ENCODE assay signal across 8 cellular contexts in genomic region chr13:31846182-31846938, GRCh38.
DNase-seq lines count a peak whose midpoint lies in the region; ATAC-seq and TF ChIP-seq lines count a peak whose summit lies in the region.

No MANE protein-coding gene starts in this region.

- 0 to 1% methylated on average over 74 of the region's 74 CpGs for WGBS in ectodermal cell, 2 experiments

- H3K27me3 ChIP-seq in BJ (ENCODE audit: control insufficient read depth, insufficient read depth, low read length) (peaks cover 14% of the 10 kb centered on the region), ectodermal cell (ENCODE audit: control insufficient read depth, insufficient read depth, low read length, poor library complexity, severe bottlenecking) (peaks cover 73% of the 10 kb centered on the region), lower lobe of right lung (ENCODE audit: low read depth) (no peaks in the 10 kb centered on the region)

- no peaks in the 10 kb centered on the region for H3K4me1 ChIP-seq in ectodermal cell (ENCODE audit: control insufficient read depth, insufficient read depth, low read length)
- peaks cover 21% of the 10 kb centered on the region for H3K4me1 ChIP-seq in lower lobe of right lung

- ATAC-seq in GM19328 (IDR thresholded peaks at IDR 0.05; ENCODE audit: unreplicated experiment): peak; percentile 99
- ATAC-seq in HG03442 (IDR thresholded peaks at IDR 0.05; ENCODE audit: unreplicated experiment): peak; percentile 99
- ATAC-seq in lower lobe of right lung: peak; percentile 99 to 100

- H3K36me3 ChIP-seq in BJ (ENCODE audit: control insufficient read depth, insufficient read depth, low read length) (no peaks in the 10 kb centered on the region), ectodermal cell (ENCODE audit: control insufficient read depth, insufficient read depth, low read length) (no peaks in the 10 kb centered on the region), lower lobe of right lung (no peaks in the 10 kb centered on the region)

- H3K27ac ChIP-seq in ectodermal cell (ENCODE audit: insufficient read depth, low read depth, low read length, poor library complexity, severe bottlenecking) (no peak overlapping the region), lower lobe of right lung (peak overlapping the region; percentile 84)

- TF ChIP-seq CTCF in BJ (IDR thresholded peaks at IDR 0.05; ENCODE audit: insufficient read depth, low read depth, low read length) (no peak), lower lobe of right lung (IDR thresholded peaks at IDR 0.05) (no peak)

- POLR2A ChIA-PET in BJ (lab: Charles Lee): no interaction called here

- intact Hi-C loops in lower lobe of right lung (cut with DNase I): no loop called here

- H3K9me3 ChIP-seq in ectodermal cell (ENCODE audit: control insufficient read depth, low read length) (no peaks in the 10 kb centered on the region), lower lobe of right lung (no peaks in the 10 kb centered on the region)

- H3K4me3 ChIP-seq in BJ (ENCODE audit: low read depth, low read length): peak overlapping the region; percentile 84
- peak overlapping the region; percentile 49 for H3K4me3 ChIP-seq in ectodermal cell (ENCODE audit: insufficient read depth, low read depth, low read length)
- H3K4me3 ChIP-seq in lower lobe of right lung: peak overlapping the region; percentile 76

- CTCF ChIA-PET in BJ (lab: Yijun Ruan, JAX): interaction anchor here (0.7 to 1.8 kb wide), 3 partner anchors 21 to 275 kb away, joined by 3 to 4 read pairs (median 3); no protein-coding TSS in a partner anchor

- DNase-seq in BJ (ENCODE audit: low read depth) (peak; percentile 49), NCI-H526 (lab: John Stamatoyannopoulos, UW) (peak; percentile 81 to 97), lower lobe of right lung (peak; percentile 93)
- DNase-seq in activated CD4-positive, alpha-beta T cell treated with anti-CD3 and anti-CD28 coated beads, Interleukin-2, amount 50 U/mL, for 4 hours: peak; percentile 33 to 43
- peak; percentile 44 to 60 for DNase-seq in stimulated activated CD4-positive, alpha-beta T cell treated with anti-CD3 and anti-CD28 coated beads, Interleukin-4, amount 100 ng/mL, for 4 hours

Comparison
In these comparisons a context has a peak if more than half of its experiments do, and no peak if none do; other contexts are left out.
1. DNase-seq: peak in every context shown above with its lines; median percentile 93 in lower lobe of right lung; 89 in NCI-H526; 52 in stimulated activated CD4-positive, alpha-beta T cell treated with anti-CD3 and anti-CD28 coated beads, Interleukin-4, amount 100 ng/mL, for 4 hours; 49 in BJ; 38 in activated CD4-positive, alpha-beta T cell treated with anti-CD3 and anti-CD28 coated beads, Interleukin-2, amount 50 U/mL, for 4 hours.